Comparison of ENCODE assay signal across 1 cellular context in genomic region chr20:33412484-33412838, GRCh38.
TF ChIP-seq lines count a peak whose summit lies in the region.

No MANE protein-coding gene starts in this region.

TF ChIP-seq in K562, 482 proteins besides CTCF, POLR2A, EP300 and RAD21:
- TF ChIP-seq POLR2G (IDR thresholded peaks at IDR 0.05; ENCODE audit: low read depth, low read length): peak; percentile 45; the same call in 1 of the 2 replicates
- TF ChIP-seq NCOA1 (IDR thresholded peaks at IDR 0.05; ENCODE audit: low read depth): no peak
